Comparison of ENCODE assay signal across 27 cellular contexts in the genomic region with DNA sequence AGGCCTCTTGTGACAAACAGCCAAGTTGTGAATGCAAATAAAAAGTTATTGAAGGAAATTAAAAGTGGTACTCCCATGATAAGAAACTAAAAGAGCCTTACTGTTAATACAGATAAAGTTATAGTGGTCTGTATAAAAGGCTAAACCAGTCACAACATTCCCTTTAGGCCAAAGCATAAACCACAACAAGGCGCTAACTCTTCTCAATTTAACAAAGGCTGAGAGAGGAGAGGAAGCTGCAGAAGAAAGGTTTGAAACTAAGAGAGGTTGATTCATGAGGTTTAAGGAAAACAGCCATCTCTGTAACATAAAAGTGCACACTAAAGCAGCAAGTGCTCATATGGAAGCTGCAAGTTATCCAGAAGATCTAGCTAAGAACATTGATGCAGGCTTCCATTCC. TPM values are rescaled to one million over a fixed set of nuclear protein-coding genes. Genes with fewer than 3 reads are reported as not detected.
A peak's percentile ranks its signal among the peaks of the same experiment; 100 is the strongest.
DNase-seq lines count a peak whose midpoint lies in the region; ATAC-seq, FAIRE-seq and TF ChIP-seq lines count a peak whose summit lies in the region.
"Had no signal": no experiment of that assay in that cellular context is flagged by ENCODE, and none has a peak within 500 bp of the region (broad histone marks: within the 10 kb centered on the region; RNA-seq: fewer than 3 reads in every experiment).

No MANE protein-coding gene starts in this region.

- no peak overlapping the region for H3K56ac ChIP-seq in H1 (replicated peaks; ENCODE audit: insufficient read length, low read depth, low read length)

- H3K27ac ChIP-seq in 22Rv1: peak overlapping the region; percentile 21
- H3K27ac ChIP-seq in CD4-positive, CD25-positive, alpha-beta regulatory T cell (ENCODE audit: insufficient read depth, low read length, poor library complexity, severe bottlenecking): peak overlapping the region; percentile 1
- H3K27ac ChIP-seq in H1 (ENCODE audit: low read depth, low read length): no peak overlapping the region
- H3K27ac ChIP-seq: cardiac muscle cell, sigmoid colon, SJCRH30, tibial nerve had no signal

- no peaks in the 10 kb centered on the region; the same call in 1 of the 2 replicates for H3K23me2 ChIP-seq in H1 (ENCODE audit: low read depth, low read length)

- H3K4me1 Mint-ChIP-seq in CD4-positive, CD25-positive, alpha-beta regulatory T cell: peaks cover 10 to 60% (median 38%) of the 10 kb centered on the region in 4 donors
- H3K4me1 Mint-ChIP-seq in T-cell: peaks cover 46 to 55% (median 53%) of the 10 kb centered on the region in 3 donors

- H2BK15ac ChIP-seq in H1 (ENCODE audit: low read length): no peak overlapping the region

- H3K79me2 ChIP-seq in H1 (ENCODE audit: control insufficient read depth in 1 of 2, insufficient read depth in 2 of 2, low read length in 2 of 2): no peaks in the 10 kb centered on the region

- TF ChIP-seq CTCF in 22Rv1 (IDR thresholded peaks at IDR 0.05) (no peak), H1 (IDR thresholded peaks at IDR 0.05; ENCODE audit: control extremely low read depth in 1 of 3, insufficient read depth in 1 of 3, low read depth in 1 of 3, low read length in 3 of 3) (no peak), GM20000 (IDR thresholded peaks at IDR 0.05; ENCODE audit: extremely low read depth, missing control alignments) (no peak)

- CTCF ChIA-PET in T-cell (lab: Charles Lee): interaction anchor here (0.6 to 5.7 kb wide), 12 partner anchors 10 to 429 kb away, joined by 3 to 42 read pairs (median 4); a partner anchor contains a TSS
- CTCF ChIA-PET in H1 (lab: Charles Lee; ENCODE audit: partially characterized antibody): interaction anchor here (0.6 to 3.7 kb wide), 9 partner anchors 10 to 446 kb away, joined by 3 to 11 read pairs (median 4); no protein-coding TSS in a partner anchor

- POLR2A ChIA-PET in T-cell (lab: Charles Lee) (interaction anchor here in 1 of 2 donors (1.0 kb wide), 1 partner anchor 294 kb away, joined by 3 read pairs; no protein-coding TSS in a partner anchor), H1 (lab: Charles Lee; ENCODE audit: partially characterized antibody) (interaction anchor here (1.0 to 1.9 kb wide), 2 partner anchors 21 to 106 kb away, joined by 3 to 4 read pairs; no protein-coding TSS in a partner anchor)

- TF ChIP-seq POLR2A in H1 (IDR thresholded peaks at IDR 0.05; ENCODE audit: control extremely low read depth in 1 of 2, low read depth in 2 of 2, low read length in 2 of 2): no peak

- no peaks in the 10 kb centered on the region for H3K9me3 ChIP-seq in CD4-positive, CD25-positive, alpha-beta regulatory T cell (ENCODE audit: control insufficient read depth in 2 of 2, low read length in 2 of 2)
- H3K9me3 ChIP-seq in H1 (ENCODE audit: insufficient read depth in 2 of 2, low read depth in 1 of 2, low read length in 1 of 2): no peaks in the 10 kb centered on the region
- H3K9me3 ChIP-seq: sigmoid colon, SJCRH30 had no signal

- 0 out of 2 replicates have a peak overlapping the region, but pooled peaks have one; percentile 42 for H2BK12ac ChIP-seq in H1 (ENCODE audit: low read depth, low read length)

- H3K79me1 ChIP-seq in H1 (ENCODE audit: low read depth, low read length): no peaks in the 10 kb centered on the region

- DNase-seq in CD4-positive, CD25-positive, alpha-beta regulatory T cell: no peak
- DNase-seq in T-cell (no peak), H1 (ENCODE audit: low read depth in 1 of 2, low spot score in 2 of 2) (no peak), NOMO-1 treated with dmso at 0.1 percent for 144 hours (lab: John Stamatoyannopoulos, UW; ENCODE audit: unreplicated experiment) (no peak), GM20000 (ENCODE audit: low spot score) (no peak), NCI-H524 (lab: John Stamatoyannopoulos, UW) (no peak)
- DNase-seq in activated effector memory CD4-positive, alpha-beta T cell treated with anti-CD3 and anti-CD28 coated beads, Interleukin-2, amount 50 U/mL, for 16 hours: no peak
- DNase-seq: amniotic stem cell, foreskin fibroblast, hippocampal formation, naive B cell, NCI-H1436, NCI-H2171, NCI-H526 treated with DMSO at 0.1 percent for 48 hours, posterior cingulate gyrus, sigmoid colon, SJCRH30 had no signal

- no peak overlapping the region for H3K14ac ChIP-seq in H1 (ENCODE audit: insufficient read length)

- H4K20me1 ChIP-seq in H1 (replicated peaks in 1 of 2; ENCODE audit: control insufficient read depth in 1 of 2, insufficient read depth in 2 of 2, low read length in 2 of 2): no peaks in the 10 kb centered on the region

- H3K4me2 ChIP-seq in H1 (ENCODE audit: insufficient read depth in 1 of 2, low read depth in 2 of 2, low read length in 2 of 2): 0 out of 4 replicates have a peak overlapping the region, but pooled peaks of 1 of the 2 experiments have one; percentile 12

- ATAC-seq in CD4-positive, CD25-positive, alpha-beta regulatory T cell (ENCODE audit: low read depth in 2 of 2): no peak
- peak; percentile 16 to 47 (median 32) for ATAC-seq in T-cell (replicated peaks in 1 of 4)
- ATAC-seq: activated CD4-positive, CD25-positive, alpha-beta regulatory T cell treated with anti-CD3 and anti-CD28 coated beads, Interleukin-2, amount 50 U/mL, for 24 hours; stimulated activated memory B cell treated with anti-CD40 and anti-IgM and Interleukin-4, amounts not matched to agents 10 μg/mL and 1 μg/mL and 100 μg/mL, for 72 hours had no signal

- H2BK20ac ChIP-seq in H1 (ENCODE audit: low read length): no peak overlapping the region

- H3K36me3 Mint-ChIP-seq in CD4-positive, CD25-positive, alpha-beta regulatory T cell: peaks cover 19% of the 10 kb centered on the region
- peaks cover 13% of the 10 kb centered on the region for H3K36me3 Mint-ChIP-seq in T-cell

- H3K27me3 Mint-ChIP-seq in CD4-positive, CD25-positive, alpha-beta regulatory T cell: no peaks in the 10 kb centered on the region
- no peaks in the 10 kb centered on the region for H3K27me3 Mint-ChIP-seq in T-cell
- H3K27me3 Mint-ChIP-seq: naive B cell; stimulated activated memory B cell treated with anti-CD40 and anti-IgM and Interleukin-4, amounts not matched to agents 10 μg/mL and 1 μg/mL and 100 μg/mL, for 72 hours had no signal

- H3K9ac ChIP-seq in H1 (replicated peaks in 1 of 4; ENCODE audit: extremely low read depth in 1 of 4, low read depth in 3 of 4, low read length in 3 of 4): no peak overlapping the region

- H2AK5ac ChIP-seq in H1 (ENCODE audit: low read depth, low read length): no peak overlapping the region

- H3K23ac ChIP-seq in H1 (ENCODE audit: insufficient read length): no peak overlapping the region

- no peaks in the 10 kb centered on the region for H3K27me3 ChIP-seq in CD4-positive, CD25-positive, alpha-beta regulatory T cell (ENCODE audit: control insufficient read depth, insufficient read depth, low read length)
- H3K27me3 ChIP-seq in H1 (replicated peaks in 1 of 4; ENCODE audit: control insufficient read depth in 3 of 4, extremely low read depth in 1 of 4, insufficient read depth in 3 of 4, low read length in 3 of 4): no peaks in the 10 kb centered on the region
- H3K27me3 ChIP-seq: cardiac muscle cell, sigmoid colon, SJCRH30, tibial nerve had no signal

- no peak overlapping the region for H4K91ac ChIP-seq in H1 (replicated peaks; ENCODE audit: insufficient read length, low read length)

- peaks cover 0 to 9% (median 2%) of the 10 kb centered on the region in 7 donors for H3K9me3 Mint-ChIP-seq in CD4-positive, CD25-positive, alpha-beta regulatory T cell
- H3K9me3 Mint-ChIP-seq in T-cell: no peaks in the 10 kb centered on the region
- H3K9me3 Mint-ChIP-seq: stimulated activated memory B cell treated with anti-CD40 and anti-IgM and Interleukin-4, amounts not matched to agents 10 μg/mL and 1 μg/mL and 100 μg/mL, for 72 hours; T-helper 2 cell treated with Interferon-gamma antibody and Interleukin-4, amounts not matched to agents 5 μg/mL and 100 μg/mL, for 36 hours had no signal

- FAIRE-seq in H1 (lab: Jason Lieb, UNC): no peak
- FAIRE-seq: D721Med, islet of Langerhans had no signal

- H4K5ac ChIP-seq in H1 (ENCODE audit: insufficient read length, low read depth, low read length): no peak overlapping the region

- no peak for TF ChIP-seq RAD21 in H1 (IDR thresholded peaks at IDR 0.05 in 1 of 2, conservative IDR thresholded peaks at IDR 0.05 in 1 of 2; ENCODE audit: low read depth in 2 of 2, low read length in 2 of 2)

- WGBS in H1 (ENCODE audit: extremely low coverage in 1 of 2, insufficient coverage in 1 of 2, insufficient read length in 1 of 2, insufficient replicate concordance in 2 of 2, low coverage in 1 of 2, low lambda C conversion rate in 2 of 2, missing lambda C conversion rate in 1 of 2), 2 experiments: 100% methylated on average over 1 of the region's 1 CpG; no CpG with 5 or more reads in 1 of the 2 experiments

- H3K4ac ChIP-seq in H1 (replicated peaks; ENCODE audit: insufficient read length, low read depth, low read length): no peak overlapping the region

- no peak overlapping the region for H3K4me3 ChIP-seq in CD4-positive, CD25-positive, alpha-beta regulatory T cell (ENCODE audit: low read depth, low read length)
- H3K4me3 ChIP-seq in H1 (ENCODE audit: extremely low read depth in 1 of 4, insufficient read depth in 2 of 4, low read depth in 3 of 4, low read length in 4 of 4): no peak overlapping the region
- H3K4me3 ChIP-seq: cardiac muscle cell, sigmoid colon, SJCRH30, tibial nerve had no signal

- peaks cover 22% of the 10 kb centered on the region for H3K4me1 ChIP-seq in CD4-positive, CD25-positive, alpha-beta regulatory T cell (ENCODE audit: control insufficient read depth, insufficient read depth, low read length, poor library complexity, severe bottlenecking)
- H3K4me1 ChIP-seq in H1 (replicated peaks in 1 of 4; ENCODE audit: control insufficient read depth in 3 of 4, insufficient read depth in 4 of 4, low read length in 3 of 4): peaks cover 0 to 5% (median 4%) of the 10 kb centered on the region in 4 experiments; a peak in 4 of 7 replicates
- H3K4me1 ChIP-seq: sigmoid colon, SJCRH30, tibial nerve had no signal

- H3K4me3 Mint-ChIP-seq in CD4-positive, CD25-positive, alpha-beta regulatory T cell: peak overlapping the region in 2 of 4 donors; percentile 44 to 48
- H3K4me3 Mint-ChIP-seq in T-cell: peak overlapping the region; percentile 15 to 64 (median 28)
- H3K4me3 Mint-ChIP-seq: naive B cell; stimulated activated memory B cell treated with anti-CD40 and anti-IgM and Interleukin-4, amounts not matched to agents 10 μg/mL and 1 μg/mL and 100 μg/mL, for 72 hours; T-helper 2 cell treated with Interferon-gamma antibody and Interleukin-4, amounts not matched to agents 5 μg/mL and 100 μg/mL, for 36 hours had no signal

- 0 out of 2 replicates have a peak overlapping the region, but pooled peaks have one; percentile 61 for H2BK5ac ChIP-seq in H1 (ENCODE audit: low read depth, low read length)

- no peak for TF ChIP-seq EP300 in H1 (IDR thresholded peaks at IDR 0.05; ENCODE audit: borderline replicate concordance in 1 of 2, low read depth in 2 of 2, low read length in 2 of 2)

- H3K27ac Mint-ChIP-seq in CD4-positive, CD25-positive, alpha-beta regulatory T cell: peak overlapping the region; percentile 78 to 91 (median 89)
- peak overlapping the region; percentile 93 to 94 for H3K27ac Mint-ChIP-seq in T-cell
- H3K27ac Mint-ChIP-seq: stimulated activated memory B cell treated with anti-CD40 and anti-IgM and Interleukin-4, amounts not matched to agents 10 μg/mL and 1 μg/mL and 100 μg/mL, for 72 hours; T-helper 2 cell treated with Interferon-gamma antibody and Interleukin-4, amounts not matched to agents 5 μg/mL and 100 μg/mL, for 36 hours had no signal

- H2AFZ ChIP-seq in H1 (ENCODE audit: low read length): no peak overlapping the region

- H3K18ac ChIP-seq in H1 (ENCODE audit: extremely low read depth, low read length): no peak overlapping the region

- H4K8ac ChIP-seq in H1 (ENCODE audit: extremely low read depth, insufficient read depth, low read length): no peak overlapping the region

- H2BK120ac ChIP-seq in H1 (replicated peaks; ENCODE audit: low read depth, low read length): no peak overlapping the region

- H3K36me3 ChIP-seq in CD4-positive, CD25-positive, alpha-beta regulatory T cell (ENCODE audit: control insufficient read depth, insufficient read depth, low read length): no peaks in the 10 kb centered on the region
- H3K36me3 ChIP-seq in H1 (ENCODE audit: control insufficient read depth in 2 of 4, insufficient read depth in 4 of 4, low read length in 3 of 4): no peaks in the 10 kb centered on the region
- H3K36me3 ChIP-seq: cardiac muscle cell, sigmoid colon, SJCRH30 had no signal

RNA-seq across cellular contexts. Expression of a gene that starts 10.7 kb away (rescaled TPM):
- total RNA-seq in CD4-positive, CD25-positive, alpha-beta regulatory T cell: not detected
- not detected for polyA plus RNA-seq in CD4-positive, CD25-positive, alpha-beta regulatory T cell
- total RNA-seq in T-cell: not detected
- total RNA-seq in H1 (2021; fragmentation: NEBNext Ultra II Directional; extraction: Animal tissue kit (Norgen Biotek cat#: 25700)): not detected in 2 replicates
- not detected in 2 replicates for polyA plus RNA-seq in H1 (2011; rRNA removed)
- not detected for polyA plus RNA-seq in H1 (2011; cell fraction: cytosol; rRNA removed)
- not detected for polyA plus RNA-seq in H1 (2011; cell fraction: nucleus; rRNA removed)
- not detected in 4 replicates for polyA plus RNA-seq in H1 (2012, experiment 1 of 2)
- polyA plus RNA-seq in H1 (2012, experiment 2 of 2): not detected
- polyA plus RNA-seq in H1 (2013, experiment 1 of 2): not detected
- not detected for polyA plus RNA-seq in H1 (2013, experiment 2 of 2)
- not detected in 2 replicates for polyA minus RNA-seq in H1 (2011; rRNA and poly(A)+ RNA removed)
- polyA minus RNA-seq in H1 (2011; cell fraction: cytosol; rRNA and poly(A)+ RNA removed): not detected
- not detected for polyA minus RNA-seq in H1 (2011; cell fraction: nucleus; rRNA and poly(A)+ RNA removed)
- total RNA-seq: dermis microvascular lymphatic vessel endothelial cell, H4, sigmoid colon, tibial nerve had no signal
- polyA plus RNA-seq: sigmoid colon had no signal

RNA-seq across cellular contexts. Expression of a gene that starts 12.6 kb away (rescaled TPM):
- total RNA-seq in CD4-positive, CD25-positive, alpha-beta regulatory T cell: 22.6 TPM
- polyA plus RNA-seq in CD4-positive, CD25-positive, alpha-beta regulatory T cell: 100 to 1,000 TPM; 110 to 132 (median 126) TPM
- total RNA-seq in T-cell: 10 to 100 TPM; 26.9 to 39.0 (median 34.5) TPM
- total RNA-seq in H1 (2021; fragmentation: NEBNext Ultra II Directional; extraction: Animal tissue kit (Norgen Biotek cat#: 25700)): 20.8 and 21.0 TPM in 2 replicates
- 23.8 and 39.3 TPM in 2 replicates for polyA plus RNA-seq in H1 (2011; rRNA removed)
- polyA plus RNA-seq in H1 (2011; cell fraction: cytosol; rRNA removed): 26.5 TPM
- 15.0 TPM for polyA plus RNA-seq in H1 (2011; cell fraction: nucleus; rRNA removed)
- 21.4 to 26.1 TPM (median 23.1 TPM) in 4 replicates for polyA plus RNA-seq in H1 (2012, experiment 1 of 2)
- polyA plus RNA-seq in H1 (2012, experiment 2 of 2): 7.5 TPM
- 19.5 TPM for polyA plus RNA-seq in H1 (2013, experiment 1 of 2)
- 21.1 TPM for polyA plus RNA-seq in H1 (2013, experiment 2 of 2)
- polyA minus RNA-seq in H1 (2011; rRNA and poly(A)+ RNA removed): 31.3 and 34.3 TPM in 2 replicates
- polyA minus RNA-seq in H1 (2011; cell fraction: cytosol; rRNA and poly(A)+ RNA removed): 12.0 TPM
- 19.6 TPM for polyA minus RNA-seq in H1 (2011; cell fraction: nucleus; rRNA and poly(A)+ RNA removed)

Comparison
In these comparisons a context has a peak if more than half of its experiments do, and no peak if none do; other contexts are left out.
1. ATAC-seq: peak in T-cell (4 of 4); none in CD4-positive, CD25-positive, alpha-beta regulatory T cell (0 of 2).